ENCODE assay signal across 8 cellular contexts in the genomic region with DNA sequence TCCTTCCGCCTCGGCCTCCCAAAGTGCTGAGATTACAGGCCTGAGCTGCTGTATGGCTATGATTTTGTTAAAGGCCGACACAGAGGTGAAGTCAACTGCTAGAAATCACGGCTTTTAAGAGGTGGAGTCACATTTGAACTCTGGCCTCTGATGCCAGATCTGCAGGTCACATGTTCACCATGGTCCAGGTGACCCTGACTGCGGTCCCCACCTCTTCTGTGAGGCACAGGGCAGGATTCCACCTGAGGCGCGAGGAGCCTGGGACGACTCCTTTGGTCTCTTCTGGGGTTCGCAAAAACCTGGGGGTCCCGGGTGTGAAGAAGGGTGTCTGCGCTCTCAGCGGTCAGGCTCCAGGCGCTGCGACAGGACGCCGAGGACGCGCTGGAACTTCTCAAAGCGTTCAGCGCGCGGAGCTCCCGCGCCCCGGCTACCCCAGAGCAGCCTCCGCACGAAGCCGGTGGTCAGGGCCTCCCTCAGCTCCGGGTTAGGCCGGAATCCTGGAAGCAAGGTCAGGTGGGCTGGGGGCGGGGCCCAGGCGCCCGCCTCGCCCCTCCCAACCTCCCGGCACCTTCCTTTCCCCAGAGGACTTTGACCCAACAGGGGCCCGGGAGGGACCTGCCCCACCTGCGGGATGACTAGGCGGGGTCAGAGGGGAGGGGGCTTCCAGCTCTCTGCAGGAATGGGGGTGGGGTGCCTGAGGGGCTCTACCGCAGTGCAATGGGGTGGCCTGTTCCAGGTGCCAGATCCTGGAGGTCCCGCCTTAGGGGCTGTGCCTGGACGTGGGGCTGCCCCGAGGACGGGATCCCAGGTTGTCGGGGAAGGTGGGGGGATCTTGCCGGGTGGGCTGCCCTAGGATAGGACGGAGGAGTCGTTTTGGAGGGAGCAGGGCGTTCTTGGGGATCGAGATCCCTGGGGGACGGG. TPM values are rescaled to one million over a fixed set of nuclear protein-coding genes. Genes with fewer than 3 reads are reported as not detected.
DNase-seq lines count a peak whose midpoint lies in the region; ATAC-seq, FAIRE-seq and TF ChIP-seq lines count a peak whose summit lies in the region.

No MANE protein-coding gene starts in this region.

- TF ChIP-seq POLR2A in body of pancreas (IDR thresholded peaks at IDR 0.05) (no peak), tibial nerve (IDR thresholded peaks at IDR 0.05) (no peak)

- DNase-seq in activated naive CD4-positive, alpha-beta T cell treated with anti-CD3 and anti-CD28 coated beads for 36 hours = no peak
- DNase-seq in body of pancreas (no peak), lower lobe of right lung (no peak), tibial nerve (ENCODE audit: low spot score in 2 of 2) (no peak), NCI-H187 treated with DMSO at 0.1 percent for 48 hours (lab: John Stamatoyannopoulos, UW) (no peak), frontal cortex (ENCODE audit: low spot score in 2 of 2) (no peak), HK-2 (ENCODE audit: unreplicated experiment) (no peak)

- H3K27me3 ChIP-seq in body of pancreas (no peaks in the 10 kb centered on the region), lower lobe of right lung (ENCODE audit: low read depth) (no peaks in the 10 kb centered on the region), tibial nerve (no peaks in the 10 kb centered on the region)

- H3K36me3 ChIP-seq in body of pancreas (replicated peaks in 1 of 2; ENCODE audit: insufficient read depth in 1 of 2, low read depth in 2 of 2) = peaks cover 5 to 15% of the 10 kb centered on the region in 2 donors
- H3K36me3 ChIP-seq in lower lobe of right lung = peaks cover 58% of the 10 kb centered on the region
- H3K36me3 ChIP-seq in tibial nerve = peaks cover 0 to 51% (median 15%) of the 10 kb centered on the region in 3 donors

- H3K27me3 Mint-ChIP-seq in activated naive CD4-positive, alpha-beta T cell treated with anti-CD3 and anti-CD28 coated beads, Interleukin-2, amount 50 U/mL, for 24 hours = no peaks in the 10 kb centered on the region
- no peaks in the 10 kb centered on the region for H3K27me3 Mint-ChIP-seq in activated naive CD4-positive, alpha-beta T cell treated with anti-CD3 and anti-CD28 coated beads for 36 hours (ENCODE audit: low read depth)

- TF ChIP-seq EP300 in tibial nerve (IDR thresholded peaks at IDR 0.05) = no peak

- intact Hi-C loops in activated naive CD4-positive, alpha-beta T cell treated with anti-CD3 and anti-CD28 coated beads for 36 hours (cut with micrococcal nuclease) = loop anchor here (1.0 to 5.0 kb wide), 5 partner anchors 13 to 235 kb away; partner anchors contain the start of genes SH2D3A and TRIP10
- intact Hi-C loops in body of pancreas (cut with DNase I) = no loop called here
- intact Hi-C loops in lower lobe of right lung (cut with DNase I) = no loop called here

- no peak for FAIRE-seq in frontal cortex (lab: Jason Lieb, UNC)

- ATAC-seq in body of pancreas (peak; percentile 13), lower lobe of right lung (peak; percentile 1 to 2)

- no peak overlapping the region for H3K27ac ChIP-seq in body of pancreas
- H3K27ac ChIP-seq in lower lobe of right lung = peak overlapping the region; percentile 76
- H3K27ac ChIP-seq in tibial nerve = peak overlapping the region; percentile 19 to 76 (median 72)

- TF ChIP-seq CTCF in body of pancreas (IDR thresholded peaks at IDR 0.05) (no peak), lower lobe of right lung (IDR thresholded peaks at IDR 0.05) (no peak), tibial nerve (IDR thresholded peaks at IDR 0.05) (no peak)

- H3K27ac Mint-ChIP-seq in activated naive CD4-positive, alpha-beta T cell treated with anti-CD3 and anti-CD28 coated beads, Interleukin-2, amount 50 U/mL, for 24 hours = no peak overlapping the region
- no peak overlapping the region for H3K27ac Mint-ChIP-seq in activated naive CD4-positive, alpha-beta T cell treated with anti-CD3 and anti-CD28 coated beads for 36 hours

- CTCF ChIA-PET in activated naive CD4-positive, alpha-beta T cell treated with anti-CD3 and anti-CD28 coated beads for 36 hours (lab: Charles Lee) = no interaction called here

- WGBS in body of pancreas, 2 donors = 80 to 83% methylated on average over 37 to 47 of the region's 50 CpGs
- WGBS in tibial nerve, 2 donors = 62 to 63% methylated on average over 41 to 45 of the region's 50 CpGs

- H3K4me1 ChIP-seq in body of pancreas (no peaks in the 10 kb centered on the region), lower lobe of right lung (peaks cover 19% of the 10 kb centered on the region), tibial nerve (peaks cover 0 to 23% (median 9%) of the 10 kb centered on the region in 4 donors)

- H3K4me3 ChIP-seq in body of pancreas (no peak overlapping the region), lower lobe of right lung (peak overlapping the region; percentile 50), tibial nerve (peak overlapping the region in 3 of 4 donors; percentile 44 to 53 (median 49))

- H3K9me3 ChIP-seq in body of pancreas (no peaks in the 10 kb centered on the region), lower lobe of right lung (no peaks in the 10 kb centered on the region), tibial nerve (no peaks in the 10 kb centered on the region)

- H3K9me3 Mint-ChIP-seq in activated naive CD4-positive, alpha-beta T cell treated with anti-CD3 and anti-CD28 coated beads, Interleukin-2, amount 50 U/mL, for 24 hours = no peaks in the 10 kb centered on the region
- H3K9me3 Mint-ChIP-seq in activated naive CD4-positive, alpha-beta T cell treated with anti-CD3 and anti-CD28 coated beads for 36 hours = no peaks in the 10 kb centered on the region

- peaks cover 5% of the 10 kb centered on the region for H3K4me1 Mint-ChIP-seq in activated naive CD4-positive, alpha-beta T cell treated with anti-CD3 and anti-CD28 coated beads, Interleukin-2, amount 50 U/mL, for 24 hours
- H3K4me1 Mint-ChIP-seq in activated naive CD4-positive, alpha-beta T cell treated with anti-CD3 and anti-CD28 coated beads for 36 hours (ENCODE audit: low read depth) = peaks cover 12% of the 10 kb centered on the region

- H3K36me3 Mint-ChIP-seq in activated naive CD4-positive, alpha-beta T cell treated with anti-CD3 and anti-CD28 coated beads, Interleukin-2, amount 50 U/mL, for 24 hours = peaks cover 16% of the 10 kb centered on the region
- H3K36me3 Mint-ChIP-seq in activated naive CD4-positive, alpha-beta T cell treated with anti-CD3 and anti-CD28 coated beads for 36 hours (ENCODE audit: low read depth) = peaks cover 29% of the 10 kb centered on the region

- H3K4me3 Mint-ChIP-seq in activated naive CD4-positive, alpha-beta T cell treated with anti-CD3 and anti-CD28 coated beads, Interleukin-2, amount 50 U/mL, for 24 hours = peak overlapping the region; percentile 73
- H3K4me3 Mint-ChIP-seq in activated naive CD4-positive, alpha-beta T cell treated with anti-CD3 and anti-CD28 coated beads for 36 hours = no peak overlapping the region

RNA-seq across cellular contexts. Expression of gene TRIP10, which starts 13.0 kb away (rescaled TPM):
- 10 to 100 TPM; 56.2 to 61.1 TPM for total RNA-seq in activated naive CD4-positive, alpha-beta T cell treated with anti-CD3 and anti-CD28 coated beads for 36 hours
- total RNA-seq in body of pancreas = 10 to 100 TPM; 23.1 to 31.9 TPM
- 65.8 TPM for total RNA-seq in lower lobe of right lung
- total RNA-seq in tibial nerve = 100 to 1,000 TPM in 3 of 4 donors, 10 to 100 TPM in 1; 96.1 to 148 (median 110) TPM
- total RNA-seq in frontal cortex = 2.9 TPM

RNA-seq across cellular contexts. Expression of gene SH2D3A, which starts 14.7 kb away (rescaled TPM):
- 10 to 100 TPM; 23.2 to 24.9 TPM for total RNA-seq in activated naive CD4-positive, alpha-beta T cell treated with anti-CD3 and anti-CD28 coated beads for 36 hours
- total RNA-seq in body of pancreas = 10 to 100 TPM; 18.4 to 60.0 TPM
- total RNA-seq in lower lobe of right lung = 21.2 TPM
- 1 to 10 TPM in 1 of 4 donors, under 1 TPM in 2, not detected in 1; 0.39 to 4.2 (median 0.44) TPM for total RNA-seq in tibial nerve
- total RNA-seq in frontal cortex = 0.82 TPM

RNA-seq across cellular contexts. Expression of gene GPR108, which starts 15.1 kb away (rescaled TPM):
- 10 to 100 TPM; 54.0 to 59.9 TPM for total RNA-seq in activated naive CD4-positive, alpha-beta T cell treated with anti-CD3 and anti-CD28 coated beads for 36 hours
- 10 to 100 TPM; 68.2 to 75.8 TPM for total RNA-seq in body of pancreas
- 87.0 TPM for total RNA-seq in lower lobe of right lung
- total RNA-seq in tibial nerve = 10 to 100 TPM; 53.4 to 79.2 (median 65.9) TPM
- 8.6 TPM for total RNA-seq in frontal cortex

RNA-seq across cellular contexts. Expression of gene VAV1, which starts 20.0 kb away (rescaled TPM):
- 100 to 1,000 TPM in 1 of 2 experiments, 10 to 100 TPM in 1; 93.6 to 103 TPM for total RNA-seq in activated naive CD4-positive, alpha-beta T cell treated with anti-CD3 and anti-CD28 coated beads for 36 hours
- 1 to 10 TPM; 1.3 to 5.6 TPM for total RNA-seq in body of pancreas
- total RNA-seq in lower lobe of right lung = 36.2 TPM
- total RNA-seq in tibial nerve = 10 to 100 TPM in 1 of 4 donors, 1 to 10 TPM in 3; 4.0 to 16.2 (median 5.8) TPM
- total RNA-seq in frontal cortex = 0.82 TPM

RNA-seq across cellular contexts. Expression of gene C3, which starts 32.1 kb away (rescaled TPM):
- under 1 TPM; 0.81 to 0.94 TPM for total RNA-seq in activated naive CD4-positive, alpha-beta T cell treated with anti-CD3 and anti-CD28 coated beads for 36 hours
- total RNA-seq in body of pancreas (100 to 1,000 TPM; 320 to 382 TPM), lower lobe of right lung (1,321 TPM), tibial nerve (1,000 to 10,000 TPM in 1 of 4 donors, 100 to 1,000 TPM in 3; 256 to 1,128 (median 733) TPM), frontal cortex (11.4 TPM)

Comparison
In these comparisons a context has a peak if more than half of its experiments do, and no peak if none do; other contexts are left out.
1. H3K27ac ChIP-seq: peak in lower lobe of right lung (single experiment) and tibial nerve (4 of 4); none in body of pancreas (0 of 4).
2. H3K4me3 ChIP-seq: peak in lower lobe of right lung (single experiment) and tibial nerve (3 of 4); none in body of pancreas (0 of 2).